In genomic region chr4:84336964-84337705, GRCh38 we compare ENCODE assay signal across 27 cellular contexts.
"Had no signal": no experiment of that assay in that cellular context is flagged by ENCODE, and none has a peak within 500 bp of the region (broad histone marks: within the 10 kb centered on the region; RNA-seq: fewer than 3 reads in every experiment).

No MANE protein-coding gene starts in this region.

- H3K27me3 ChIP-seq: colonic mucosa, hepatocyte, spleen, testis, vagina had no signal

- ATAC-seq: effector memory CD8-positive, alpha-beta T cell; esophagus mucosa; left cardiac atrium; natural killer cell treated with Interleukin-12 subunit alpha and Interleukin-12 subunit beta and Interleukin-15 and Interleukin-18, amount 100 ng/mL, for 72 hours had no signal

- H3K27me3 Mint-ChIP-seq: activated CD4-positive, alpha-beta memory T cell treated with anti-CD3 and anti-CD28 coated beads for 36 hours; activated naive CD8-positive, alpha-beta T cell treated with anti-CD3 and anti-CD28 coated beads, Interleukin-2, amount 10 ng/mL, durations not matched to agents 7 days and 5 days; effector memory CD8-positive, alpha-beta T cell; memory B cell; natural killer cell treated with Interleukin-12 subunit alpha and Interleukin-12 subunit beta and Interleukin-15 and Interleukin-18, amount 100 ng/mL, for 72 hours had no signal

- H3K4me2 ChIP-seq: hepatocyte had no signal

- DNase-seq: activated CD4-positive, alpha-beta memory T cell treated with anti-CD3 and anti-CD28 coated beads for 36 hours; activated CD4-positive, alpha-beta T cell treated with anti-CD3 and anti-CD28 coated beads for 4 hours; activated effector memory CD4-positive, alpha-beta T cell treated with Interleukin-2 at 50 U/mL for 16 hours; activated naive CD4-positive, alpha-beta T cell treated with anti-CD3 and anti-CD28 coated beads for 36 hours; activated naive CD8-positive, alpha-beta T cell treated with anti-CD3 and anti-CD28 coated beads, Interleukin-2, amount 10 ng/mL, durations not matched to agents 7 days and 5 days; activated T-cell treated with anti-CD3 and anti-CD28 coated beads, Interleukin-2, amount 50 U/mL, for 48 hours; amniotic stem cell; colonic mucosa; dorsolateral prefrontal cortex; effector memory CD8-positive, alpha-beta T cell; foreskin melanocyte; islet precursor cell; left cardiac atrium; spleen; stimulated activated CD4-positive, alpha-beta T cell treated with anti-CD3 and anti-CD28 coated beads, Interleukin-4, amount 100 ng/mL, for 1 hour; stimulated activated naive CD4-positive, alpha-beta T cell; testis; trophoblast cell had no signal

- H2AFZ ChIP-seq: hepatocyte had no signal

- H3K27ac ChIP-seq: colonic mucosa, dorsolateral prefrontal cortex, hepatocyte, prostate gland, spleen, testis, vagina had no signal

- H3K4me1 ChIP-seq: colonic mucosa, prostate gland, spleen, testis, vagina had no signal

- H3K79me2 ChIP-seq: hepatocyte had no signal

- H3K36me3 ChIP-seq: colonic mucosa, prostate gland, spleen, vagina had no signal

- H3K4me3 ChIP-seq: colonic mucosa, dorsolateral prefrontal cortex, hepatocyte, prostate gland, spleen, testis, vagina had no signal

- H3K4me1 Mint-ChIP-seq: activated naive CD8-positive, alpha-beta T cell treated with anti-CD3 and anti-CD28 coated beads, Interleukin-2, amount 10 ng/mL, durations not matched to agents 7 days and 5 days; memory B cell had no signal

- H3K36me3 Mint-ChIP-seq: activated CD4-positive, alpha-beta memory T cell treated with anti-CD3 and anti-CD28 coated beads for 36 hours; activated naive CD8-positive, alpha-beta T cell treated with anti-CD3 and anti-CD28 coated beads, Interleukin-2, amount 10 ng/mL, durations not matched to agents 7 days and 5 days; memory B cell had no signal

- H3K4me3 Mint-ChIP-seq: activated CD4-positive, alpha-beta memory T cell treated with anti-CD3 and anti-CD28 coated beads for 36 hours; activated naive CD4-positive, alpha-beta T cell treated with anti-CD3 and anti-CD28 coated beads for 36 hours; activated naive CD8-positive, alpha-beta T cell treated with anti-CD3 and anti-CD28 coated beads, Interleukin-2, amount 10 ng/mL, durations not matched to agents 7 days and 5 days; effector memory CD8-positive, alpha-beta T cell; memory B cell; natural killer cell treated with Interleukin-12 subunit alpha and Interleukin-12 subunit beta and Interleukin-15 and Interleukin-18, amount 100 ng/mL, for 72 hours had no signal

- FAIRE-seq: bronchial epithelial cell, endothelial cell of umbilical vein, TTC549 had no signal

- H3K9me3 ChIP-seq: colonic mucosa, prostate gland, testis, vagina had no signal

- H3K27ac Mint-ChIP-seq: activated CD4-positive, alpha-beta memory T cell treated with anti-CD3 and anti-CD28 coated beads for 36 hours; activated naive CD4-positive, alpha-beta T cell treated with anti-CD3 and anti-CD28 coated beads for 36 hours; activated naive CD8-positive, alpha-beta T cell treated with anti-CD3 and anti-CD28 coated beads, Interleukin-2, amount 10 ng/mL, durations not matched to agents 7 days and 5 days; effector memory CD8-positive, alpha-beta T cell; memory B cell; natural killer cell treated with Interleukin-12 subunit alpha and Interleukin-12 subunit beta and Interleukin-15 and Interleukin-18, amount 100 ng/mL, for 72 hours had no signal
